In the genomic region with DNA sequence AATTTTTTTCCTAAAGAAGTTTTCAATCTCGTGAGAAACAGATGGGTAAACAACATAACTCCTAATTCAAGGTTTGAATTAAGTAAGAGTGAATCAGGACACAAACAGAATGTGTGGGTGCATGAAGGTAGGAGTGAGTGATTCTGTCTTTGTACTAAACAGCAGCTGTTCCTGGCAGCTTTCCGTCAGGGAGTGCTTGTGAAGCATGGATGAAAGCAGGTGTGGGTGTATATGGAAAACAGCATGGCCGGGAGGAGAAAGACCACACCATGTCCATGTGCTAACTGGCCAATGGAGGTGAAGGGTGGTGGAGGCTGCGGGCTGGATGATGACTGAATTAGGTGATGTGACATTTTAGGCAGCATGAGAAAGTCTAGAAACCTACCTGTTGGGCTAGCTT, we compare ENCODE assay signal across 2 cellular contexts.
TF ChIP-seq lines count a peak whose summit lies in the region.

No MANE protein-coding gene starts in this region.

TF ChIP-seq in GM23338, 12 proteins besides CTCF, POLR2A, EP300 and RAD21 (continues in another document):
- TF ChIP-seq EZH2phosphoT487 (IDR thresholded peaks at IDR 0.05; ENCODE audit: unreplicated experiment) (no peak), STAT1 (IDR thresholded peaks at IDR 0.05; ENCODE audit: unreplicated experiment) (no peak), EZH2 (IDR thresholded peaks at IDR 0.05; ENCODE audit: low read depth, unreplicated experiment) (no peak), ETS1 (IDR thresholded peaks at IDR 0.05) (no peak), ZNF114 (CRISPR knock-in tag; IDR thresholded peaks at IDR 0.05) (no peak), POLR2AphosphoS5 (IDR thresholded peaks at IDR 0.05; ENCODE audit: low read depth) (no peak), JUNB (IDR thresholded peaks at IDR 0.05; ENCODE audit: unreplicated experiment) (no peak), REST (IDR thresholded peaks at IDR 0.05; ENCODE audit: unreplicated experiment) (no peak), ZNF331 (CRISPR knock-in tag; IDR thresholded peaks at IDR 0.05; ENCODE audit: low read depth) (no peak)
- TF ChIP-seq, protein P1, sequence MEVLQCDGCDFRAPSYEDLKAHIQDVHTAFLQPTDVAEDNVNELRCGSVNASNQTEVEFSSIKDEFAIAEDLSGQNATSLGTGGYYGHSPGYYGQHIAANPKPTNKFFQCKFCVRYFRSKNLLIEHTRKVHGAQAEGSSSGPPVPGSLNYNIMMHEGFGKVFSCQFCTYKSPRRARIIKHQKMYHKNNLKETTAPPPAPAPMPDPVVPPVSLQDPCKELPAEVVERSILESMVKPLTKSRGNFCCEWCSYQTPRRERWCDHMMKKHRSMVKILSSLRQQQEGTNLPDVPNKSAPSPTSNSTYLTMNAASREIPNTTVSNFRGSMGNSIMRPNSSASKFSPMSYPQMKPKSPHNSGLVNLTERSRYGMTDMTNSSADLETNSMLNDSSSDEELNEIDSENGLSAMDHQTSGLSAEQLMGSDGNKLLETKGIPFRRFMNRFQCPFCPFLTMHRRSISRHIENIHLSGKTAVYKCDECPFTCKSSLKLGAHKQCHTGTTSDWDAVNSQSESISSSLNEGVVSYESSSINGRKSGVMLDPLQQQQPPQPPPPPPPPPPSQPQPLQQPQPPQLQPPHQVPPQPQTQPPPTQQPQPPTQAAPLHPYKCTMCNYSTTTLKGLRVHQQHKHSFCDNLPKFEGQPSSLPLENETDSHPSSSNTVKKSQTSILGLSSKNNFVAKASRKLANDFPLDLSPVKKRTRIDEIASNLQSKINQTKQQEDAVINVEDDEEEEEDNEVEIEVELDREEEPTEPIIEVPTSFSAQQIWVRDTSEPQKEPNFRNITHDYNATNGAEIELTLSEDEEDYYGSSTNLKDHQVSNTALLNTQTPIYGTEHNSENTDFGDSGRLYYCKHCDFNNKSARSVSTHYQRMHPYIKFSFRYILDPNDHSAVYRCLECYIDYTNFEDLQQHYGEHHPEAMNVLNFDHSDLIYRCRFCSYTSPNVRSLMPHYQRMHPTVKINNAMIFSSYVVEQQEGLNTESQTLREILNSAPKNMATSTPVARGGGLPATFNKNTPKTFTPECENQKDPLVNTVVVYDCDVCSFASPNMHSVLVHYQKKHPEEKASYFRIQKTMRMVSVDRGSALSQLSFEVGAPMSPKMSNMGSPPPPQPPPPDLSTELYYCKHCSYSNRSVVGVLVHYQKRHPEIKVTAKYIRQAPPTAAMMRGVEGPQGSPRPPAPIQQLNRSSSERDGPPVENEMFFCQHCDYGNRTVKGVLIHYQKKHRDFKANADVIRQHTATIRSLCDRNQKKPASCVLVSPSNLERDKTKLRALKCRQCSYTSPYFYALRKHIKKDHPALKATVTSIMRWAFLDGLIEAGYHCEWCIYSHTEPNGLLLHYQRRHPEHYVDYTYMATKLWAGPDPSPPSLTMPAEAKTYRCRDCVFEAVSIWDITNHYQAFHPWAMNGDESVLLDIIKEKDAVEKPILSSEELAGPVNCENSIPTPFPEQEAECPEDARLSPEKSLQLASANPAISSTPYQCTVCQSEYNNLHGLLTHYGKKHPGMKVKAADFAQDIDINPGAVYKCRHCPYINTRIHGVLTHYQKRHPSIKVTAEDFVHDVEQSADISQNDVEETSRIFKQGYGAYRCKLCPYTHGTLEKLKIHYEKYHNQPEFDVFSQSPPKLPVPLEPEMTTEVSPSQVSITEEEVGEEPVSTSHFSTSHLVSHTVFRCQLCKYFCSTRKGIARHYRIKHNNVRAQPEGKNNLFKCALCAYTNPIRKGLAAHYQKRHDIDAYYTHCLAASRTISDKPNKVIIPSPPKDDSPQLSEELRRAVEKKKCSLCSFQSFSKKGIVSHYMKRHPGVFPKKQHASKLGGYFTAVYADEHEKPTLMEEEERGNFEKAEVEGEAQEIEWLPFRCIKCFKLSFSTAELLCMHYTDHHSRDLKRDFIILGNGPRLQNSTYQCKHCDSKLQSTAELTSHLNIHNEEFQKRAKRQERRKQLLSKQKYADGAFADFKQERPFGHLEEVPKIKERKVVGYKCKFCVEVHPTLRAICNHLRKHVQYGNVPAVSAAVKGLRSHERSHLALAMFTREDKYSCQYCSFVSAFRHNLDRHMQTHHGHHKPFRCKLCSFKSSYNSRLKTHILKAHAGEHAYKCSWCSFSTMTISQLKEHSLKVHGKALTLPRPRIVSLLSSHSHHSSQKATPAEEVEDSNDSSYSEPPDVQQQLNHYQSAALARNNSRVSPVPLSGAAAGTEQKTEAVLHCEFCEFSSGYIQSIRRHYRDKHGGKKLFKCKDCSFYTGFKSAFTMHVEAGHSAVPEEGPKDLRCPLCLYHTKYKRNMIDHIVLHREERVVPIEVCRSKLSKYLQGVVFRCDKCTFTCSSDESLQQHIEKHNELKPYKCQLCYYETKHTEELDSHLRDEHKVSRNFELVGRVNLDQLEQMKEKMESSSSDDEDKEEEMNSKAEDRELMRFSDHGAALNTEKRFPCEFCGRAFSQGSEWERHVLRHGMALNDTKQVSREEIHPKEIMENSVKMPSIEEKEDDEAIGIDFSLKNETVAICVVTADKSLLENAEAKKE (CRISPR knock-in tag; IDR thresholded peaks at IDR 0.05) = no peak

TF ChIP-seq in H1, 55 proteins besides CTCF, POLR2A, EP300 and RAD21:
- TF ChIP-seq ASH2L (IDR thresholded peaks at IDR 0.05; ENCODE audit: low read length) = no peak
- no peak for TF ChIP-seq SUZ12 (IDR thresholded peaks at IDR 0.05; ENCODE audit: low read length)
TF ChIP-seq in H1: peak in this region for 0.
